ENCODE assay signal across 29 cellular contexts in genomic region chr2:147546109-147546508, GRCh38.
"Had no signal": no experiment of that assay in that cellular context is flagged by ENCODE, and none has a peak within 500 bp of the region (broad histone marks: within the 10 kb centered on the region; RNA-seq: fewer than 3 reads in every experiment).

No MANE protein-coding gene starts in this region.

- H3K27me3 ChIP-seq: adrenal gland, ascending aorta, brain microvascular endothelial cell, esophagus muscularis mucosa, neutrophil, ovary, sigmoid colon, stomach, thyroid gland, upper lobe of right lung had no signal

- ATAC-seq: activated CD4-positive, alpha-beta T cell treated with anti-CD3 and anti-CD28 coated beads for 36 hours; activated CD8-positive, alpha-beta memory T cell treated with anti-CD3 and anti-CD28 coated beads, Interleukin-2, amount 10 ng/mL, durations not matched to agents 7 days and 5 days; activated CD8-positive, alpha-beta T cell treated with anti-CD3 and anti-CD28 coated beads, Interleukin-2, amount 10 ng/mL, durations not matched to agents 7 days and 5 days; activated naive CD4-positive, alpha-beta T cell treated with anti-CD3 and anti-CD28 coated beads, Interleukin-2, amount 50 U/mL, for 72 hours; left colon; lower lobe of right lung; stimulated activated naive B cell treated with anti-CD40 and anti-IgM and Interleukin-4, amounts not matched to agents 10 μg/mL and 1 μg/mL and 100 μg/mL, for 72 hours; upper lobe of right lung had no signal

- H3K27ac Mint-ChIP-seq: activated CD4-positive, alpha-beta T cell treated with anti-CD3 and anti-CD28 coated beads for 36 hours; activated CD8-positive, alpha-beta memory T cell treated with anti-CD3 and anti-CD28 coated beads, Interleukin-2, amount 10 ng/mL, durations not matched to agents 7 days and 5 days; activated CD8-positive, alpha-beta T cell treated with anti-CD3 and anti-CD28 coated beads, Interleukin-2, amount 10 ng/mL, durations not matched to agents 7 days and 5 days; activated naive CD4-positive, alpha-beta T cell treated with anti-CD3 and anti-CD28 coated beads, Interleukin-2, amount 50 U/mL, for 72 hours; dendritic cell treated with granulocyte-macrophage colony-stimulating factor and Interleukin-4, amounts not matched to agents 40 ng/mL and 50 ng/mL, for 4 days; nephron progenitor cell; stimulated activated naive B cell treated with anti-CD40 and anti-IgM and Interleukin-4, amounts not matched to agents 10 μg/mL and 1 μg/mL and 100 μg/mL, for 72 hours had no signal

- H3K4me1 Mint-ChIP-seq: nephron progenitor cell; stimulated activated naive B cell treated with anti-CD40 and anti-IgM and Interleukin-4, amounts not matched to agents 10 μg/mL and 1 μg/mL and 100 μg/mL, for 72 hours had no signal

- H3K4me3 Mint-ChIP-seq: activated CD4-positive, alpha-beta T cell treated with anti-CD3 and anti-CD28 coated beads for 36 hours; activated CD8-positive, alpha-beta memory T cell treated with anti-CD3 and anti-CD28 coated beads, Interleukin-2, amount 10 ng/mL, durations not matched to agents 7 days and 5 days; activated CD8-positive, alpha-beta T cell treated with anti-CD3 and anti-CD28 coated beads, Interleukin-2, amount 10 ng/mL, durations not matched to agents 7 days and 5 days; dendritic cell treated with granulocyte-macrophage colony-stimulating factor and Interleukin-4, amounts not matched to agents 40 ng/mL and 50 ng/mL, for 4 days; nephron progenitor cell; stimulated activated naive B cell treated with anti-CD40 and anti-IgM and Interleukin-4, amounts not matched to agents 10 μg/mL and 1 μg/mL and 100 μg/mL, for 72 hours had no signal

- H3K9me3 ChIP-seq: adrenal gland, ascending aorta, esophagus muscularis mucosa, neutrophil, ovary, prostate gland, sigmoid colon, stomach, thyroid gland, upper lobe of right lung had no signal

- H3K27ac ChIP-seq: adrenal gland, ascending aorta, brain microvascular endothelial cell, esophagus muscularis mucosa, lower lobe of right lung, neutrophil, ovary, prostate gland, stomach, thyroid gland, upper lobe of right lung had no signal

- DNase-seq: activated CD4-positive, alpha-beta T cell treated with anti-CD3 and anti-CD28 coated beads for 36 hours; activated CD4-positive, CD25-positive, alpha-beta regulatory T cell; activated CD8-positive, alpha-beta memory T cell treated with anti-CD3 and anti-CD28 coated beads, Interleukin-2, amount 10 ng/mL, durations not matched to agents 7 days and 5 days; activated CD8-positive, alpha-beta T cell treated with anti-CD3 and anti-CD28 coated beads, Interleukin-2, amount 10 ng/mL, durations not matched to agents 7 days and 5 days; activated naive CD4-positive, alpha-beta T cell; activated T-cell treated with anti-CD3 and anti-CD28 coated beads, Interleukin-2, amount 50 U/mL, for 48 hours; adrenal gland; brain microvascular endothelial cell; caudate nucleus; left colon; lower lobe of right lung; mesendoderm; nephron progenitor cell; ovary; retina; sigmoid colon; stimulated activated CD4-positive, alpha-beta T cell treated with anti-CD3 and anti-CD28 coated beads, Interleukin-15, amount 100 ng/mL, for 24 hours; stimulated activated CD4-positive, alpha-beta T cell treated with anti-CD3 and anti-CD28 coated beads, Interleukin-2, amount 100 ng/mL, for 24 hours; stimulated activated naive B cell treated with anti-CD40 and anti-IgM and Interleukin-4, amounts not matched to agents 10 μg/mL and 1 μg/mL and 100 μg/mL, for 72 hours; stomach; T-helper 1 cell; thyroid gland; upper lobe of right lung had no signal

- H3K4me1 ChIP-seq: adrenal gland, ascending aorta, lower lobe of right lung, prostate gland, stomach, thyroid gland, upper lobe of right lung had no signal

- H3K36me3 ChIP-seq: adrenal gland, ascending aorta, brain microvascular endothelial cell, esophagus muscularis mucosa, lower lobe of right lung, neutrophil, ovary, prostate gland, sigmoid colon, stomach, thyroid gland, upper lobe of right lung had no signal

- H3K27me3 Mint-ChIP-seq: activated CD4-positive, alpha-beta T cell treated with anti-CD3 and anti-CD28 coated beads for 36 hours; activated CD8-positive, alpha-beta memory T cell treated with anti-CD3 and anti-CD28 coated beads, Interleukin-2, amount 10 ng/mL, durations not matched to agents 7 days and 5 days; dendritic cell treated with granulocyte-macrophage colony-stimulating factor and Interleukin-4, amounts not matched to agents 40 ng/mL and 50 ng/mL, for 4 days; stimulated activated naive B cell treated with anti-CD40 and anti-IgM and Interleukin-4, amounts not matched to agents 10 μg/mL and 1 μg/mL and 100 μg/mL, for 72 hours had no signal

- H3K4me3 ChIP-seq: adrenal gland, ascending aorta, esophagus muscularis mucosa, lower lobe of right lung, ovary, prostate gland, sigmoid colon, stomach, thyroid gland, upper lobe of right lung had no signal

- H3K36me3 Mint-ChIP-seq: activated CD8-positive, alpha-beta memory T cell treated with anti-CD3 and anti-CD28 coated beads, Interleukin-2, amount 10 ng/mL, durations not matched to agents 7 days and 5 days; stimulated activated naive B cell treated with anti-CD40 and anti-IgM and Interleukin-4, amounts not matched to agents 10 μg/mL and 1 μg/mL and 100 μg/mL, for 72 hours had no signal
